ENCODE assay signal across 10 cellular contexts in genomic region chr7:27192546-27193334, GRCh38. TPM values are rescaled to one million over a fixed set of nuclear protein-coding genes. Genes with fewer than 3 reads are reported as not detected.
DNase-seq lines count a peak whose midpoint lies in the region; ATAC-seq and TF ChIP-seq lines count a peak whose summit lies in the region.
"Had no signal": no experiment of that assay in that cellular context is flagged by ENCODE, and none has a peak within 500 bp of the region (broad histone marks: within the 10 kb centered on the region; RNA-seq: fewer than 3 reads in every experiment).

No MANE protein-coding gene starts in this region.

- CTCF ChIA-PET in mammary epithelial cell (lab: Charles Lee; ENCODE audit: low non-redundant PET): no interaction called here

- no peaks in the 10 kb centered on the region for H3K79me2 ChIP-seq in mammary epithelial cell (ENCODE audit: insufficient read depth, low read length)

- H2AFZ ChIP-seq in mammary epithelial cell (ENCODE audit: low read depth, low read length): peak overlapping the region; percentile 41

- no peaks in the 10 kb centered on the region for H3K9me3 ChIP-seq in mammary epithelial cell (replicated peaks; ENCODE audit: insufficient read depth, low read length)
- no peaks in the 10 kb centered on the region for H3K9me3 ChIP-seq in mucosa of descending colon

- WGBS in mammary epithelial cell (ENCODE audit: low coverage, missing lambda C conversion rate): 12% methylated on average over 55 of the region's 78 CpGs

- H3K4me2 ChIP-seq in mammary epithelial cell (ENCODE audit: insufficient read depth, low read depth, low read length): peak overlapping the region; percentile 68

- H4K20me1 ChIP-seq in mammary epithelial cell (ENCODE audit: insufficient read depth, low read length): no peaks in the 10 kb centered on the region

- H3K36me3 ChIP-seq in mammary epithelial cell (ENCODE audit: insufficient read depth, low read length) (no peaks in the 10 kb centered on the region), mucosa of descending colon (ENCODE audit: low read depth) (no peaks in the 10 kb centered on the region)

- peaks cover 72% of the 10 kb centered on the region for H3K27me3 ChIP-seq in mammary epithelial cell (ENCODE audit: insufficient read depth, low read length)

- no peak overlapping the region for H3K9ac ChIP-seq in mammary epithelial cell (ENCODE audit: insufficient read depth, low read length)

- no TSS peak for BruUV-seq in mammary epithelial cell (replicated peaks; lab: Mats Ljungman, UMichigan)

- dilution Hi-C loops in mammary epithelial cell (cut with HindIII; ENCODE audit: low sequenced_read_pairs): no loop called here

- in situ Hi-C loops in mammary epithelial cell (cut with MboI; ENCODE audit: low sequenced_read_pairs in 2 of 2): loop anchor here (10.0 to 25.0 kb wide), 2 partner anchors 882 to 895 kb away; no protein-coding TSS in a partner anchor

- DNase-seq in activated T-cell treated with anti-CD3 and anti-CD28 coated beads, Interleukin-2, amount 50 U/mL, for 1 hour: peak; percentile 44
- DNase-seq in activated T-cell treated with anti-CD3 and anti-CD28 coated beads for 4 hours (no peak), mammary epithelial cell (no peak), mucosa of descending colon (peak in 2 of 3 donors; percentile 55 to 71), ureter (ENCODE audit: low spot score) (peak; percentile 56), SK-N-DZ (ENCODE audit: low spot score) (no peak), NCI-H345 treated with DMSO at 0.1 percent for 48 hours (lab: John Stamatoyannopoulos, UW; ENCODE audit: unreplicated experiment) (no peak)

- intact Hi-C loops in mammary epithelial cell (cut with micrococcal nuclease): loop anchor here (10.0 kb wide), 2 partner anchors 582 to 1732 kb away; no protein-coding TSS in a partner anchor
- intact Hi-C loops in mucosa of descending colon (cut with DNase I, micrococcal nuclease): loop anchor here in 1 of 2 donors (10.0 kb wide), 2 partner anchors 732 to 832 kb away; no protein-coding TSS in a partner anchor

- H3K4me1 ChIP-seq in mammary epithelial cell (ENCODE audit: insufficient read depth, low read length) (peaks cover 16% of the 10 kb centered on the region), mucosa of descending colon (ENCODE audit: low read depth) (peaks cover 40% of the 10 kb centered on the region)

- H3K27ac ChIP-seq in mammary epithelial cell (ENCODE audit: insufficient read depth, low read depth, low read length): no peak overlapping the region
- H3K27ac ChIP-seq: C4-2B had no signal

- ATAC-seq in mucosa of descending colon: peak; percentile 6
- no peak for ATAC-seq in HG02852 (IDR thresholded peaks at IDR 0.05; ENCODE audit: unreplicated experiment)

- peak overlapping the region; percentile 14 to 28 (median 27) for H3K4me3 ChIP-seq in mammary epithelial cell (replicated peaks in 1 of 3; ENCODE audit: insufficient read depth in 1 of 3, low read depth in 2 of 3, low read length in 3 of 3)
- peak overlapping the region; percentile 17 for H3K4me3 ChIP-seq in mucosa of descending colon

- TF ChIP-seq CTCF in mammary epithelial cell (conservative IDR thresholded peaks at IDR 0.05 in 1 of 2, IDR thresholded peaks at IDR 0.05 in 1 of 2; ENCODE audit: extremely low read depth in 1 of 2, insufficient read depth in 1 of 2, low read depth in 1 of 2, low read length in 2 of 2) (no peak), mucosa of descending colon (IDR thresholded peaks at IDR 0.05) (no peak)

RNA-seq across cellular contexts. Expression of gene HOXA13, which starts 7.2 kb away (rescaled TPM):
- total RNA-seq in mammary epithelial cell: not detected
- not detected for polyA plus RNA-seq in mammary epithelial cell
- polyA minus RNA-seq in mammary epithelial cell: not detected
- total RNA-seq in mucosa of descending colon: 10 to 100 TPM; 28.0 to 54.3 (median 42.2) TPM
- total RNA-seq in ureter: 15.6 TPM
- polyA plus RNA-seq in SK-N-DZ (2014; cell fraction: cytosol; rRNA removed): not detected in 2 replicates
- polyA plus RNA-seq in SK-N-DZ (2014; cell fraction: nucleus; rRNA removed): not detected in 2 replicates
- total RNA-seq: neural crest cell had no signal

RNA-seq across cellular contexts. Expression of gene HOXA11, which starts 7.7 kb away (rescaled TPM):
- total RNA-seq in mammary epithelial cell: under 1 TPM; 0.17 to 0.96 TPM
- polyA plus RNA-seq in mammary epithelial cell: 0.12 TPM
- polyA minus RNA-seq in mammary epithelial cell: not detected
- 10 to 100 TPM in 1 of 3 donors, 1 to 10 TPM in 2; 3.2 to 27.2 (median 5.4) TPM for total RNA-seq in mucosa of descending colon
- 16.6 TPM for total RNA-seq in ureter
- not detected in 2 replicates for polyA plus RNA-seq in SK-N-DZ (2014; cell fraction: cytosol; rRNA removed)
- polyA plus RNA-seq in SK-N-DZ (2014; cell fraction: nucleus; rRNA removed): not detected in 2 replicates
- total RNA-seq: neural crest cell had no signal

RNA-seq across cellular contexts. Expression of gene HOXA10, which starts 18.6 kb away (rescaled TPM):
- total RNA-seq in mammary epithelial cell: 1 to 10 TPM; 4.2 to 4.3 TPM
- 0.18 TPM for polyA plus RNA-seq in mammary epithelial cell
- polyA minus RNA-seq in mammary epithelial cell: not detected
- 10 to 100 TPM; 25.0 to 56.9 (median 25.8) TPM for total RNA-seq in mucosa of descending colon
- 15.3 TPM for total RNA-seq in ureter
- polyA plus RNA-seq in SK-N-DZ (2014; cell fraction: cytosol; rRNA removed): not detected in 2 replicates
- polyA plus RNA-seq in SK-N-DZ (2014; cell fraction: nucleus; rRNA removed): not detected in 2 replicates

RNA-seq across cellular contexts. Expression of gene HOXA9, which starts 27.4 kb away (rescaled TPM):
- 10 to 100 TPM in 1 of 2 donors, 1 to 10 TPM in 1; 7.8 to 25.1 TPM for total RNA-seq in mammary epithelial cell
- polyA plus RNA-seq in mammary epithelial cell: 0.03 TPM
- not detected for polyA minus RNA-seq in mammary epithelial cell
- 10 to 100 TPM; 22.0 to 27.9 (median 25.0) TPM for total RNA-seq in mucosa of descending colon
- 7.4 TPM for total RNA-seq in ureter
- 0.16 TPM in 1 of 2 replicates, not detected in the other for polyA plus RNA-seq in SK-N-DZ (2014; cell fraction: cytosol; rRNA removed)
- not detected in 2 replicates for polyA plus RNA-seq in SK-N-DZ (2014; cell fraction: nucleus; rRNA removed)

RNA-seq across cellular contexts. Expression of gene HOXA7, which starts 36.3 kb away (rescaled TPM):
- total RNA-seq in mammary epithelial cell: 1 to 10 TPM; 2.3 to 8.0 TPM
- polyA plus RNA-seq in mammary epithelial cell: 3.9 TPM
- polyA minus RNA-seq in mammary epithelial cell: 3.7 TPM
- 10 to 100 TPM; 17.1 to 29.8 (median 27.9) TPM for total RNA-seq in mucosa of descending colon
- total RNA-seq in ureter: 6.3 TPM
- not detected in 2 replicates for polyA plus RNA-seq in SK-N-DZ (2014; cell fraction: cytosol; rRNA removed)
- not detected in 2 replicates for polyA plus RNA-seq in SK-N-DZ (2014; cell fraction: nucleus; rRNA removed)

Comparison
In these comparisons a context has a peak if more than half of its experiments do, and no peak if none do; other contexts are left out.
1. DNase-seq: peak in activated T-cell treated with anti-CD3 and anti-CD28 coated beads, Interleukin-2, amount 50 U/mL, for 1 hour (single experiment), mucosa of descending colon (2 of 3) and ureter (single experiment); none in activated T-cell treated with anti-CD3 and anti-CD28 coated beads for 4 hours (single experiment), mammary epithelial cell (single experiment), SK-N-DZ (single experiment) and NCI-H345 treated with DMSO at 0.1 percent for 48 hours (single experiment).
2. RNA of gene HOXA13, which starts 7.2 kb away (total RNA-seq): 28.0 to 54.3 TPM in mucosa of descending colon and 15.6 TPM in ureter (single experiment); not detected in mammary epithelial cell; every median in the first group is over 10 times any median in the second.